Comparison of ENCODE assay signal across 1 cellular context in the genomic region with DNA sequence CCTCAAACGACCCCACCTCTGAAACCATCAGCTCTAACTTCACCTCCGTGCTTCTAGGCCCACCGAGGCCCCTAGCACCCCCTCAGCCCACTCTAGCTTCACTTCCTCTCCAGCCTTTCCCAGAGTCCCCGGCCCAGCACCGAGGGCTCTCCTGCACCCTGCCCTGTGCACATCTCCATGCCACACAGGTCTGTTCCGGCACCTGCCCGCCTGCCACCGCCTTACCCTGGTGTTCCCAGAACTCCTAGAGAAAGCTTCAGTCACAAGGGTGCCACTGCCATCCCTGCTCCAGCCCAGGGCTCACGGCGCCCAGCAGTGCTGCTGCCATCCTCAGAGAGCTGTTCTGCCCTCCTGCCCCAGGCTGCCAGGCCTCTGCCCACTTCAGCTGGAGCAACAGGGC.
TF ChIP-seq lines count a peak whose summit lies in the region.

No MANE protein-coding gene starts in this region.

TF ChIP-seq in SK-N-SH, 30 proteins besides CTCF, POLR2A, EP300 and RAD21 (continued from another document):
- TF ChIP-seq, protein P1, sequence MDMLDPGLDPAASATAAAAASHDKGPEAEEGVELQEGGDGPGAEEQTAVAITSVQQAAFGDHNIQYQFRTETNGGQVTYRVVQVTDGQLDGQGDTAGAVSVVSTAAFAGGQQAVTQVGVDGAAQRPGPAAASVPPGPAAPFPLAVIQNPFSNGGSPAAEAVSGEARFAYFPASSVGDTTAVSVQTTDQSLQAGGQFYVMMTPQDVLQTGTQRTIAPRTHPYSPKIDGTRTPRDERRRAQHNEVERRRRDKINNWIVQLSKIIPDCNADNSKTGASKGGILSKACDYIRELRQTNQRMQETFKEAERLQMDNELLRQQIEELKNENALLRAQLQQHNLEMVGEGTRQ (IDR thresholded peaks at IDR 0.05; ENCODE audit: borderline replicate concordance, low read depth, low read length), result no peak
- TF ChIP-seq FOXJ3 (CRISPR knock-in tag; IDR thresholded peaks at IDR 0.05) (no peak), ELF1 (IDR thresholded peaks at IDR 0.05) (no peak), MEF2A (IDR thresholded peaks at IDR 0.05; ENCODE audit: borderline replicate concordance, low read depth) (no peak), GABPA (IDR thresholded peaks at IDR 0.05; ENCODE audit: low read depth) (no peak), RCOR1 (IDR thresholded peaks at IDR 0.05; ENCODE audit: low read length) (no peak), TEAD4 (IDR thresholded peaks at IDR 0.05; ENCODE audit: borderline replicate concordance, insufficient read depth) (no peak), POLR2AphosphoS5 (IDR thresholded peaks at IDR 0.05; ENCODE audit: low read depth, low read length) (no peak), JUND (IDR thresholded peaks at IDR 0.05) (no peak), RXRA (IDR thresholded peaks at IDR 0.05; ENCODE audit: borderline replicate concordance, low read depth) (no peak), EZH2phosphoT487 (IDR thresholded peaks at IDR 0.05; ENCODE audit: borderline replicate concordance, low read depth) (no peak)
